25 cellular contexts compared by ENCODE assay signal in the genomic region with DNA sequence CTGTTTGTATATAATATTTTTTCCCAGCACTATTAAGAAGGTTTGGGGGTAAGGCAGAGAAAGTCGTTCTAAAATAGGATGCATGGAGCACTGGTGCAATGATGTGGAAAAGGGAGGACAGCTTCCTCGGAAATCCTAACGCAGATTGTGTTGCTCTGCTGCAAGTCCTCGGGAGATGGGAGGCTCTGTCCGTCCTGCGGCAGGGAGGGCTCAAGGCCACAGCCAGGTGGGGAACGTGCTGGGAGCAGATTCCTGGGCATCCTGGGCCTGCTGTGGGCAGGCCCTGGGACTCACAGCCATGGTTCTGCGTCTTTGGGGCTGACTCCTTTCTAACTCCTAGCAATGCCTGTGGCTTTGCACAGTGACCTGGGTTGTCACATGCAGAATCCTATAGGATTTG.
"Had no signal": no experiment of that assay in that cellular context is flagged by ENCODE, and none has a peak within 500 bp of the region (broad histone marks: within the 10 kb centered on the region; RNA-seq: fewer than 3 reads in every experiment).

No MANE protein-coding gene starts in this region.

- H3K4me3 ChIP-seq: ovary, psoas muscle, right lobe of liver, sigmoid colon, stomach, thoracic aorta, thyroid gland, tibial nerve, upper lobe of left lung, vagina had no signal

- H3K27ac ChIP-seq: ovary, parathyroid adenoma, psoas muscle, right lobe of liver, sigmoid colon, stomach, thoracic aorta, thyroid gland, tibial nerve, upper lobe of left lung, vagina had no signal

- FAIRE-seq: small intestine, urothelium cell line had no signal

- DNase-seq: naive thymus-derived CD8-positive, alpha-beta T cell; nephron progenitor cell; occipital lobe; ovary; psoas muscle; right lobe of liver; sigmoid colon; small intestine; stimulated activated CD4-positive, alpha-beta T cell treated with anti-CD3 and anti-CD28 coated beads, Interleukin-15, amount 100 ng/mL, for 24 hours; stimulated activated CD4-positive, alpha-beta T cell treated with anti-CD3 and anti-CD28 coated beads, Interleukin-2, amount 100 ng/mL, for 24 hours; stimulated activated CD4-positive, alpha-beta T cell treated with anti-CD3 and anti-CD28 coated beads, Interleukin-2, amount 100 ng/mL, for 48 hours; stimulated activated CD4-positive, alpha-beta T cell treated with anti-CD3 and anti-CD28 coated beads, Interleukin-4, amount 100 ng/mL, for 24 hours; stimulated activated naive B cell treated with anti-CD40 and anti-IgM and Interleukin-4, amounts not matched to agents 10 μg/mL and 1 μg/mL and 100 μg/mL, for 72 hours; stimulated activated naive CD4-positive, alpha-beta T cell treated with Interleukin-2 at 50 U/mL for 16 hours; stomach; thyroid gland; trophoblast cell; upper lobe of left lung had no signal

- H3K27me3 ChIP-seq: ovary, right lobe of liver, sigmoid colon, thyroid gland, tibial nerve, upper lobe of left lung, vagina had no signal

- H3K9me3 ChIP-seq: ovary, psoas muscle, right lobe of liver, sigmoid colon, stomach, thoracic aorta, thyroid gland, tibial nerve, upper lobe of left lung, vagina had no signal

- ATAC-seq: naive thymus-derived CD8-positive, alpha-beta T cell; psoas muscle; right cardiac atrium; right lobe of liver; stimulated activated effector memory CD8-positive, alpha-beta T cell treated with anti-CD3 and anti-CD28 coated beads, Interleukin-12 subunit alpha, Interleukin-12 subunit beta, amount 100 ng/mL, for 72 hours; stimulated activated naive B cell treated with anti-CD40 and anti-IgM and Interleukin-4, amounts not matched to agents 10 μg/mL and 1 μg/mL and 100 μg/mL, for 72 hours had no signal

- H2AFZ ChIP-seq: parathyroid adenoma had no signal

- H3K79me2 ChIP-seq: parathyroid adenoma had no signal

- H3K4me1 ChIP-seq: parathyroid adenoma, psoas muscle, right lobe of liver, sigmoid colon, stomach, thyroid gland, upper lobe of left lung, vagina had no signal

- H3K9ac ChIP-seq: parathyroid adenoma had no signal

- H3K36me3 ChIP-seq: ovary, right lobe of liver, sigmoid colon, stomach, thoracic aorta, thyroid gland, tibial nerve, upper lobe of left lung, vagina had no signal
